8 cellular contexts compared by ENCODE assay signal in the genomic region with DNA sequence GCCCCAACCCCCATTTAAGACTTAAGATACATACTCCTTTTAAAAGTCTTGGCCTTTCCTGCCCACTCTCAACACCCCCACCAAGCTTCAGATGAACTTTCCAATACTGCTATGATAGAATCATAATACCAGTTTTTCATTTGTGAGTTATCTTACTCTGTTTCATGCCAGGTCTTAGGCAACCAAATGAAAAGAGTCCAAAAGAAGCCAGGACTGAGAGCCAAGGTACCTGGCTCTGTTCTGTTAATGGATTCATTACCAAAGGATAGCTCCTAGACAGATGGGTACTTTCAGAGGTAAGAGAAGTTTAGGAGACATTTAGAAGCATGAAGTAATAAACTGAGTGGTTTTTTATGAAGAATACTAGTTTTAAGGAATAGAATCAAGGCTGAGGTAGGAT.
"Had no signal": no experiment of that assay in that cellular context is flagged by ENCODE, and none has a peak within 500 bp of the region (broad histone marks: within the 10 kb centered on the region; RNA-seq: fewer than 3 reads in every experiment).

No MANE protein-coding gene starts in this region.

- ATAC-seq: GM23338, HCT116 had no signal

- DNase-seq: GM23248, GOT3, H7, H9, HCEC 1CT, HFFc6 had no signal
